In the genomic region with DNA sequence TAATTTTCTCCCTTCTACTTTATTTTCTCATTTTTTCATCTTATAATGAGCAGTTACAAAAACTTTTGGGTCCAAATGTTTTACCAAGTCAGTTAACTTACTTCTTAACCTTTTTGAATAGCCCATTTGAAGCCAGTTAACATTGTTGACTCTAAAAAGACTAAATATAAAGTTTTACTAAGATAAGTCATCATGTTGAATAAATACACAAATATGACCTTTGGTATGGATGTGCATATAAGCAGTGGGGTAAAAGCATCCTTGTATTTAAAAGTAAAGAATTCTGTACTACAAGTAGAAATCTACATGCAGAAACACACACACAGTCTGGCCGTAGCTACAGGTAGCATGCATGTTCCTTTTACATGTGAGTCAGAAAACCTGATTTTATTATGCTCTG, we compare ENCODE assay signal across 22 cellular contexts.
"Had no signal": no experiment of that assay in that cellular context is flagged by ENCODE, and none has a peak within 500 bp of the region (broad histone marks: within the 10 kb centered on the region; RNA-seq: fewer than 3 reads in every experiment).

No MANE protein-coding gene starts in this region.

- H3K4me3 ChIP-seq: colonic mucosa, esophagus squamous epithelium, gastrocnemius medialis, heart right ventricle, left lung, lower lobe of right lung had no signal

- H3K9me3 ChIP-seq: colonic mucosa, esophagus squamous epithelium, gastrocnemius medialis, heart right ventricle, left lung, lower lobe of right lung had no signal

- H3K36me3 ChIP-seq: colonic mucosa, esophagus squamous epithelium, gastrocnemius medialis, heart right ventricle, left lung, lower lobe of right lung had no signal

- H3K36me3 Mint-ChIP-seq: naive thymus-derived CD4-positive, alpha-beta T cell had no signal

- DNase-seq: colonic mucosa; cortex of kidney; effector CD8-positive, alpha-beta T cell; effector memory CD8-positive, alpha-beta T cell; endodermal cell; erythroblast; esophagus squamous epithelium; foreskin melanocyte; gastrocnemius medialis; glutamatergic neuron; head of caudate nucleus; heart right ventricle; hippocampal formation; left cardiac atrium; left lung; left ventricle myocardium superior; lower lobe of right lung; midbrain; naive thymus-derived CD4-positive, alpha-beta T cell had no signal

- H3K4me1 Mint-ChIP-seq: endodermal cell; naive thymus-derived CD4-positive, alpha-beta T cell had no signal

- H3K27ac Mint-ChIP-seq: dendritic cell treated with granulocyte-macrophage colony-stimulating factor and Interleukin-4, amounts not matched to agents 40 ng/mL and 50 ng/mL, for 4 days; effector memory CD8-positive, alpha-beta T cell; endodermal cell; naive thymus-derived CD4-positive, alpha-beta T cell had no signal

- H3K27me3 Mint-ChIP-seq: dendritic cell treated with granulocyte-macrophage colony-stimulating factor and Interleukin-4, amounts not matched to agents 40 ng/mL and 50 ng/mL, for 4 days; effector memory CD8-positive, alpha-beta T cell; naive thymus-derived CD4-positive, alpha-beta T cell had no signal

- H3K4me1 ChIP-seq: colonic mucosa, esophagus squamous epithelium, gastrocnemius medialis, heart right ventricle, left lung, lower lobe of right lung had no signal

- H3K27ac ChIP-seq: colonic mucosa, epithelial cell of prostate, esophagus squamous epithelium, gastrocnemius medialis, heart right ventricle, left lung, lower lobe of right lung had no signal

- ATAC-seq: effector memory CD8-positive, alpha-beta T cell; esophagus mucosa; gastrocnemius medialis; heart right ventricle; left cardiac atrium; left lung; left ventricle myocardium superior; lower lobe of right lung; naive thymus-derived CD4-positive, alpha-beta T cell had no signal

- H3K27me3 ChIP-seq: colonic mucosa, esophagus squamous epithelium, gastrocnemius medialis, heart right ventricle, left lung had no signal

- H3K9me3 Mint-ChIP-seq: dendritic cell treated with granulocyte-macrophage colony-stimulating factor and Interleukin-4, amounts not matched to agents 40 ng/mL and 50 ng/mL, for 4 days; endodermal cell had no signal

- H3K4me3 Mint-ChIP-seq: dendritic cell treated with granulocyte-macrophage colony-stimulating factor and Interleukin-4, amounts not matched to agents 40 ng/mL and 50 ng/mL, for 4 days; effector memory CD8-positive, alpha-beta T cell; endodermal cell; naive thymus-derived CD4-positive, alpha-beta T cell had no signal
